20 cellular contexts compared by ENCODE assay signal in the genomic region with DNA sequence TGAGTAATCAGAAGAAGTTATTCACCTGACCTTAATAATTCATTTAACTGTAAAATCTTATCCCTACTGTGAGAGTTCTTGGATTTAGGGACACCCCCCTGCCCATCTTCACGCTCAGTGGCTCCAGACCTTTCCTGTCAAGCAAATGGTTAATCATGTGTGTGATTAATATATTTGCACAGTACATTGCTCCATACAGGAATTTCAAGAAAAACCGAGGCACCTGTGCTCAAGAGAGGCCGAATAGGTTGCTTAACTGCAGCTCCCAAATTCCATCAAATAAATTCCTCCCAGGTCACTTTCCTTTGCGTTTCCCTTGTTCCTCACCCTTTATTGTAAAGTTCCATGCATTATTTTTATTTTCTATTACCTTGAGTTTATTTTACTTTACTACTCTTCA.
"Had no signal": no experiment of that assay in that cellular context is flagged by ENCODE, and none has a peak within 500 bp of the region (broad histone marks: within the 10 kb centered on the region; RNA-seq: fewer than 3 reads in every experiment).

No MANE protein-coding gene starts in this region.

- H3K27me3 ChIP-seq: MG63 had no signal

- H3K36me3 ChIP-seq: MG63 had no signal

- DNase-seq: KBM-7; MG63; NCI-H1092; NCI-H1436; NCI-H187; NCI-H2029; NCI-H2081 treated with DMSO at 0.1 percent for 48 hours; NCI-H2171; NCI-H226; NCI-H446; NCI-H510A; NCI-H524 treated with DMSO at 0.1 percent for 48 hours; NCI-H69; NCI-H774; NK-92 treated with Interleukin-12 subunit alpha and Interleukin-12 subunit beta, amount 100 ng/mL, for 24 hours; OCI-M1; RPMI8226; SHP77; SK-N-SH had no signal

- H3K9me3 ChIP-seq: MG63, SK-N-SH had no signal

- FAIRE-seq: RCC 7860 had no signal

- H3K4me3 ChIP-seq: MG63 had no signal
